In the genomic region with DNA sequence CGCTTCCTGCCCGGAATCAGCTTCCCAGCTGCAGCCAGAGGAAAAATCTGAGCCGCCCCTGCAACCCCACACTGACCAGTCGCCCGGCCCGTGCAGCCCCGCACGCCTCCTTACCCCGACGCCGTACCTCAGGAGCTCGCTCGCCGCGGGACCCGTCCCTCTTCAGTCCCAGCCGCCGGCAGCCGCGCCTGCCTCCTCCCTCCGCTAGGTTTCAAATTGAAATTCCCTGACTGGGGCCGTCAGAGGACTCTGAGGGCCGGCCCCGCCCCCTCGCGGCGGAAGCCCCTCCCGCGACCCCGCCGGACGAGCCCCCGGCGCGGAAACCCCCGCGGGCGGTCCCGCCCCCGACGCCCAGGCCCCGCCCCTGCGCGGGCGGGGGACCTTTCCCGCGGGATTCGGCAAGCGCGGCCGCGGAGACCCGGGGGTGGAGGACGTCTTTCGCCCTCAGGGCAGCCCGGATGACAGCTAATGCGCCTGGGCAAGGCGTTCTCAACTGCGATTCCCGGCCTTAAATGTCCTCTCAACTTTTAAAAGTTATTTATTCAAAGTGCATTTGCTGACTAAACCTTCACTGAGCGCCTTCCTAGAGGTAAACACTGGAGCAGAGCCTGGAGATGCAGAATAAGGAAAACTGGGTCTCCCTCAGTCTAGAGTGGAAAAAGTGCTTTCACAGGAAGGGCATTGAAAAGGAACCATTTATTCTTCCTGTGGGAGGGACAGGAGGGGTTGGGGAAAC, we compare ENCODE assay signal across 1 cellular context.
TF ChIP-seq lines count a peak whose summit lies in the region.

A gene (minus strand): TSS at position 218 of the 736 bp plus-strand sequence. CDS start 106,760 bp downstream, outside the sequence.

TF ChIP-seq in HepG2, 621 proteins besides CTCF, POLR2A, EP300 and RAD21 (continued from another document and continues in another):
- TF ChIP-seq, protein P1, sequence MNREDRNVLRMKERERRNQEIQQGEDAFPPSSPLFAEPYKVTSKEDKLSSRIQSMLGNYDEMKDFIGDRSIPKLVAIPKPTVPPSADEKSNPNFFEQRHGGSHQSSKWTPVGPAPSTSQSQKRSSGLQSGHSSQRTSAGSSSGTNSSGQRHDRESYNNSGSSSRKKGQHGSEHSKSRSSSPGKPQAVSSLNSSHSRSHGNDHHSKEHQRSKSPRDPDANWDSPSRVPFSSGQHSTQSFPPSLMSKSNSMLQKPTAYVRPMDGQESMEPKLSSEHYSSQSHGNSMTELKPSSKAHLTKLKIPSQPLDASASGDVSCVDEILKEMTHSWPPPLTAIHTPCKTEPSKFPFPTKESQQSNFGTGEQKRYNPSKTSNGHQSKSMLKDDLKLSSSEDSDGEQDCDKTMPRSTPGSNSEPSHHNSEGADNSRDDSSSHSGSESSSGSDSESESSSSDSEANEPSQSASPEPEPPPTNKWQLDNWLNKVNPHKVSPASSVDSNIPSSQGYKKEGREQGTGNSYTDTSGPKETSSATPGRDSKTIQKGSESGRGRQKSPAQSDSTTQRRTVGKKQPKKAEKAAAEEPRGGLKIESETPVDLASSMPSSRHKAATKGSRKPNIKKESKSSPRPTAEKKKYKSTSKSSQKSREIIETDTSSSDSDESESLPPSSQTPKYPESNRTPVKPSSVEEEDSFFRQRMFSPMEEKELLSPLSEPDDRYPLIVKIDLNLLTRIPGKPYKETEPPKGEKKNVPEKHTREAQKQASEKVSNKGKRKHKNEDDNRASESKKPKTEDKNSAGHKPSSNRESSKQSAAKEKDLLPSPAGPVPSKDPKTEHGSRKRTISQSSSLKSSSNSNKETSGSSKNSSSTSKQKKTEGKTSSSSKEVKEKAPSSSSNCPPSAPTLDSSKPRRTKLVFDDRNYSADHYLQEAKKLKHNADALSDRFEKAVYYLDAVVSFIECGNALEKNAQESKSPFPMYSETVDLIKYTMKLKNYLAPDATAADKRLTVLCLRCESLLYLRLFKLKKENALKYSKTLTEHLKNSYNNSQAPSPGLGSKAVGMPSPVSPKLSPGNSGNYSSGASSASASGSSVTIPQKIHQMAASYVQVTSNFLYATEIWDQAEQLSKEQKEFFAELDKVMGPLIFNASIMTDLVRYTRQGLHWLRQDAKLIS (CRISPR knock-in tag; IDR thresholded peaks at IDR 0.05) = no peak; the same call in 1 of the 2 replicates
- TF ChIP-seq ZNF546 (CRISPR knock-in tag; conservative IDR thresholded peaks at IDR 0.05) (no peak), CEBPB (IDR thresholded peaks at IDR 0.05; ENCODE audit: borderline replicate concordance, low read depth, low read length) (no peak), SIN3A (IDR thresholded peaks at IDR 0.05; ENCODE audit: borderline replicate concordance, low read depth, low read length) (peak; percentile 99), CCAR2 (optimal IDR thresholded peaks at IDR 0.05; ENCODE audit: low read depth, low read length) (no peak), MEIS1 (CRISPR knock-in tag; IDR thresholded peaks at IDR 0.05; ENCODE audit: borderline replicate concordance) (peak; percentile 56; the same call in 1 of the 2 replicates), FOXO1 (CRISPR knock-in tag; IDR thresholded peaks at IDR 0.05) (no peak), RFX3 (CRISPR knock-in tag; IDR thresholded peaks at IDR 0.05) (no peak), MATR3 (CRISPR knock-in tag; IDR thresholded peaks at IDR 0.05) (no peak), SALL2 (CRISPR knock-in tag; IDR thresholded peaks at IDR 0.05) (no peak)
- TF ChIP-seq, protein P2, sequence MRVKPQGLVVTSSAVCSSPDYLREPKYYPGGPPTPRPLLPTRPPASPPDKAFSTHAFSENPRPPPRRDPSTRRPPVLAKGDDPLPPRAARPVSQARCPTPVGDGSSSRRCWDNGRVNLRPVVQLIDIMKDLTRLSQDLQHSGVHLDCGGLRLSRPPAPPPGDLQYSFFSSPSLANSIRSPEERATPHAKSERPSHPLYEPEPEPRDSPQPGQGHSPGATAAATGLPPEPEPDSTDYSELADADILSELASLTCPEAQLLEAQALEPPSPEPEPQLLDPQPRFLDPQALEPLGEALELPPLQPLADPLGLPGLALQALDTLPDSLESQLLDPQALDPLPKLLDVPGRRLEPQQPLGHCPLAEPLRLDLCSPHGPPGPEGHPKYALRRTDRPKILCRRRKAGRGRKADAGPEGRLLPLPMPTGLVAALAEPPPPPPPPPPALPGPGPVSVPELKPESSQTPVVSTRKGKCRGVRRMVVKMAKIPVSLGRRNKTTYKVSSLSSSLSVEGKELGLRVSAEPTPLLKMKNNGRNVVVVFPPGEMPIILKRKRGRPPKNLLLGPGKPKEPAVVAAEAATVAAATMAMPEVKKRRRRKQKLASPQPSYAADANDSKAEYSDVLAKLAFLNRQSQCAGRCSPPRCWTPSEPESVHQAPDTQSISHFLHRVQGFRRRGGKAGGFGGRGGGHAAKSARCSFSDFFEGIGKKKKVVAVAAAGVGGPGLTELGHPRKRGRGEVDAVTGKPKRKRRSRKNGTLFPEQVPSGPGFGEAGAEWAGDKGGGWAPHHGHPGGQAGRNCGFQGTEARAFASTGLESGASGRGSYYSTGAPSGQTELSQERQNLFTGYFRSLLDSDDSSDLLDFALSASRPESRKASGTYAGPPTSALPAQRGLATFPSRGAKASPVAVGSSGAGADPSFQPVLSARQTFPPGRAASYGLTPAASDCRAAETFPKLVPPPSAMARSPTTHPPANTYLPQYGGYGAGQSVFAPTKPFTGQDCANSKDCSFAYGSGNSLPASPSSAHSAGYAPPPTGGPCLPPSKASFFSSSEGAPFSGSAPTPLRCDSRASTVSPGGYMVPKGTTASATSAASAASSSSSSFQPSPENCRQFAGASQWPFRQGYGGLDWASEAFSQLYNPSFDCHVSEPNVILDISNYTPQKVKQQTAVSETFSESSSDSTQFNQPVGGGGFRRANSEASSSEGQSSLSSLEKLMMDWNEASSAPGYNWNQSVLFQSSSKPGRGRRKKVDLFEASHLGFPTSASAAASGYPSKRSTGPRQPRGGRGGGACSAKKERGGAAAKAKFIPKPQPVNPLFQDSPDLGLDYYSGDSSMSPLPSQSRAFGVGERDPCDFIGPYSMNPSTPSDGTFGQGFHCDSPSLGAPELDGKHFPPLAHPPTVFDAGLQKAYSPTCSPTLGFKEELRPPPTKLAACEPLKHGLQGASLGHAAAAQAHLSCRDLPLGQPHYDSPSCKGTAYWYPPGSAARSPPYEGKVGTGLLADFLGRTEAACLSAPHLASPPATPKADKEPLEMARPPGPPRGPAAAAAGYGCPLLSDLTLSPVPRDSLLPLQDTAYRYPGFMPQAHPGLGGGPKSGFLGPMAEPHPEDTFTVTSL (CRISPR knock-in tag; IDR thresholded peaks at IDR 0.05; ENCODE audit: borderline replicate concordance) = no peak
- TF ChIP-seq, protein P3, sequence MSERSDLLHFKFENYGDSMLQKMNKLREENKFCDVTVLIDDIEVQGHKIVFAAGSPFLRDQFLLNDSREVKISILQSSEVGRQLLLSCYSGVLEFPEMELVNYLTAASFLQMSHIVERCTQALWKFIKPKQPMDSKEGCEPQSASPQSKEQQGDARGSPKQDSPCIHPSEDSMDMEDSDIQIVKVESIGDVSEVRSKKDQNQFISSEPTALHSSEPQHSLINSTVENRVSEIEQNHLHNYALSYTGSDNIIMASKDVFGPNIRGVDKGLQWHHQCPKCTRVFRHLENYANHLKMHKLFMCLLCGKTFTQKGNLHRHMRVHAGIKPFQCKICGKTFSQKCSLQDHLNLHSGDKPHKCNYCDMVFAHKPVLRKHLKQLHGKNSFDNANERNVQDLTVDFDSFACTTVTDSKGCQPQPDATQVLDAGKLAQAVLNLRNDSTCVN (CRISPR knock-in tag; IDR thresholded peaks at IDR 0.05; ENCODE audit: borderline replicate concordance) = no peak
- TF ChIP-seq, protein P4, sequence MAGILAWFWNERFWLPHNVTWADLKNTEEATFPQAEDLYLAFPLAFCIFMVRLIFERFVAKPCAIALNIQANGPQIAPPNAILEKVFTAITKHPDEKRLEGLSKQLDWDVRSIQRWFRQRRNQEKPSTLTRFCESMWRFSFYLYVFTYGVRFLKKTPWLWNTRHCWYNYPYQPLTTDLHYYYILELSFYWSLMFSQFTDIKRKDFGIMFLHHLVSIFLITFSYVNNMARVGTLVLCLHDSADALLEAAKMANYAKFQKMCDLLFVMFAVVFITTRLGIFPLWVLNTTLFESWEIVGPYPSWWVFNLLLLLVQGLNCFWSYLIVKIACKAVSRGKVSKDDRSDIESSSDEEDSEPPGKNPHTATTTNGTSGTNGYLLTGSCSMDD (CRISPR knock-in tag; IDR thresholded peaks at IDR 0.05) = no peak
- TF ChIP-seq, protein P5, sequence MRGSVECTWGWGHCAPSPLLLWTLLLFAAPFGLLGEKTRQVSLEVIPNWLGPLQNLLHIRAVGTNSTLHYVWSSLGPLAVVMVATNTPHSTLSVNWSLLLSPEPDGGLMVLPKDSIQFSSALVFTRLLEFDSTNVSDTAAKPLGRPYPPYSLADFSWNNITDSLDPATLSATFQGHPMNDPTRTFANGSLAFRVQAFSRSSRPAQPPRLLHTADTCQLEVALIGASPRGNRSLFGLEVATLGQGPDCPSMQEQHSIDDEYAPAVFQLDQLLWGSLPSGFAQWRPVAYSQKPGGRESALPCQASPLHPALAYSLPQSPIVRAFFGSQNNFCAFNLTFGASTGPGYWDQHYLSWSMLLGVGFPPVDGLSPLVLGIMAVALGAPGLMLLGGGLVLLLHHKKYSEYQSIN (CRISPR knock-in tag; IDR thresholded peaks at IDR 0.05; ENCODE audit: borderline replicate concordance) = no peak
- TF ChIP-seq, protein P6, sequence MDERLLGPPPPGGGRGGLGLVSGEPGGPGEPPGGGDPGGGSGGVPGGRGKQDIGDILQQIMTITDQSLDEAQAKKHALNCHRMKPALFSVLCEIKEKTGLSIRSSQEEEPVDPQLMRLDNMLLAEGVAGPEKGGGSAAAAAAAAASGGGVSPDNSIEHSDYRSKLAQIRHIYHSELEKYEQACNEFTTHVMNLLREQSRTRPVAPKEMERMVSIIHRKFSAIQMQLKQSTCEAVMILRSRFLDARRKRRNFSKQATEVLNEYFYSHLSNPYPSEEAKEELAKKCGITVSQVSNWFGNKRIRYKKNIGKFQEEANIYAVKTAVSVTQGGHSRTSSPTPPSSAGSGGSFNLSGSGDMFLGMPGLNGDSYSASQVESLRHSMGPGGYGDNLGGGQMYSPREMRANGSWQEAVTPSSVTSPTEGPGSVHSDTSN (CRISPR knock-in tag; IDR thresholded peaks at IDR 0.05) = no peak
- TF ChIP-seq, protein P7, sequence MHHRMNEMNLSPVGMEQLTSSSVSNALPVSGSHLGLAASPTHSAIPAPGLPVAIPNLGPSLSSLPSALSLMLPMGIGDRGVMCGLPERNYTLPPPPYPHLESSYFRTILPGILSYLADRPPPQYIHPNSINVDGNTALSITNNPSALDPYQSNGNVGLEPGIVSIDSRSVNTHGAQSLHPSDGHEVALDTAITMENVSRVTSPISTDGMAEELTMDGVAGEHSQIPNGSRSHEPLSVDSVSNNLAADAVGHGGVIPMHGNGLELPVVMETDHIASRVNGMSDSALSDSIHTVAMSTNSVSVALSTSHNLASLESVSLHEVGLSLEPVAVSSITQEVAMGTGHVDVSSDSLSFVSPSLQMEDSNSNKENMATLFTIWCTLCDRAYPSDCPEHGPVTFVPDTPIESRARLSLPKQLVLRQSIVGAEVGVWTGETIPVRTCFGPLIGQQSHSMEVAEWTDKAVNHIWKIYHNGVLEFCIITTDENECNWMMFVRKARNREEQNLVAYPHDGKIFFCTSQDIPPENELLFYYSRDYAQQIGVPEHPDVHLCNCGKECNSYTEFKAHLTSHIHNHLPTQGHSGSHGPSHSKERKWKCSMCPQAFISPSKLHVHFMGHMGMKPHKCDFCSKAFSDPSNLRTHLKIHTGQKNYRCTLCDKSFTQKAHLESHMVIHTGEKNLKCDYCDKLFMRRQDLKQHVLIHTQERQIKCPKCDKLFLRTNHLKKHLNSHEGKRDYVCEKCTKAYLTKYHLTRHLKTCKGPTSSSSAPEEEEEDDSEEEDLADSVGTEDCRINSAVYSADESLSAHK (CRISPR knock-in tag; IDR thresholded peaks at IDR 0.05; ENCODE audit: borderline replicate concordance) = no peak
- TF ChIP-seq, protein P8, sequence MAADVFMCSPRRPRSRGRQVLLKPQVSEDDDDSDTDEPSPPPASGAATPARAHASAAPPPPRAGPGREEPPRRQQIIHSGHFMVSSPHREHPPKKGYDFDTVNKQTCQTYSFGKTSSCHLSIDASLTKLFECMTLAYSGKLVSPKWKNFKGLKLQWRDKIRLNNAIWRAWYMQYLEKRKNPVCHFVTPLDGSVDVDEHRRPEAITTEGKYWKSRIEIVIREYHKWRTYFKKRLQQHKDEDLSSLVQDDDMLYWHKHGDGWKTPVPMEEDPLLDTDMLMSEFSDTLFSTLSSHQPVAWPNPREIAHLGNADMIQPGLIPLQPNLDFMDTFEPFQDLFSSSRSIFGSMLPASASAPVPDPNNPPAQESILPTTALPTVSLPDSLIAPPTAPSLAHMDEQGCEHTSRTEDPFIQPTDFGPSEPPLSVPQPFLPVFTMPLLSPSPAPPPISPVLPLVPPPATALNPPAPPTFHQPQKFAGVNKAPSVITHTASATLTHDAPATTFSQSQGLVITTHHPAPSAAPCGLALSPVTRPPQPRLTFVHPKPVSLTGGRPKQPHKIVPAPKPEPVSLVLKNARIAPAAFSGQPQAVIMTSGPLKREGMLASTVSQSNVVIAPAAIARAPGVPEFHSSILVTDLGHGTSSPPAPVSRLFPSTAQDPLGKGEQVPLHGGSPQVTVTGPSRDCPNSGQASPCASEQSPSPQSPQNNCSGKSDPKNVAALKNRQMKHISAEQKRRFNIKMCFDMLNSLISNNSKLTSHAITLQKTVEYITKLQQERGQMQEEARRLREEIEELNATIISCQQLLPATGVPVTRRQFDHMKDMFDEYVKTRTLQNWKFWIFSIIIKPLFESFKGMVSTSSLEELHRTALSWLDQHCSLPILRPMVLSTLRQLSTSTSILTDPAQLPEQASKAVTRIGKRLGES (CRISPR knock-in tag; IDR thresholded peaks at IDR 0.05; ENCODE audit: borderline replicate concordance) = no peak
- TF ChIP-seq, protein P9, sequence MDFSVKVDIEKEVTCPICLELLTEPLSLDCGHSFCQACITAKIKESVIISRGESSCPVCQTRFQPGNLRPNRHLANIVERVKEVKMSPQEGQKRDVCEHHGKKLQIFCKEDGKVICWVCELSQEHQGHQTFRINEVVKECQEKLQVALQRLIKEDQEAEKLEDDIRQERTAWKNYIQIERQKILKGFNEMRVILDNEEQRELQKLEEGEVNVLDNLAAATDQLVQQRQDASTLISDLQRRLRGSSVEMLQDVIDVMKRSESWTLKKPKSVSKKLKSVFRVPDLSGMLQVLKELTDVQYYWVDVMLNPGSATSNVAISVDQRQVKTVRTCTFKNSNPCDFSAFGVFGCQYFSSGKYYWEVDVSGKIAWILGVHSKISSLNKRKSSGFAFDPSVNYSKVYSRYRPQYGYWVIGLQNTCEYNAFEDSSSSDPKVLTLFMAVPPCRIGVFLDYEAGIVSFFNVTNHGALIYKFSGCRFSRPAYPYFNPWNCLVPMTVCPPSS (IDR thresholded peaks at IDR 0.05) = no peak
- TF ChIP-seq, protein P10, sequence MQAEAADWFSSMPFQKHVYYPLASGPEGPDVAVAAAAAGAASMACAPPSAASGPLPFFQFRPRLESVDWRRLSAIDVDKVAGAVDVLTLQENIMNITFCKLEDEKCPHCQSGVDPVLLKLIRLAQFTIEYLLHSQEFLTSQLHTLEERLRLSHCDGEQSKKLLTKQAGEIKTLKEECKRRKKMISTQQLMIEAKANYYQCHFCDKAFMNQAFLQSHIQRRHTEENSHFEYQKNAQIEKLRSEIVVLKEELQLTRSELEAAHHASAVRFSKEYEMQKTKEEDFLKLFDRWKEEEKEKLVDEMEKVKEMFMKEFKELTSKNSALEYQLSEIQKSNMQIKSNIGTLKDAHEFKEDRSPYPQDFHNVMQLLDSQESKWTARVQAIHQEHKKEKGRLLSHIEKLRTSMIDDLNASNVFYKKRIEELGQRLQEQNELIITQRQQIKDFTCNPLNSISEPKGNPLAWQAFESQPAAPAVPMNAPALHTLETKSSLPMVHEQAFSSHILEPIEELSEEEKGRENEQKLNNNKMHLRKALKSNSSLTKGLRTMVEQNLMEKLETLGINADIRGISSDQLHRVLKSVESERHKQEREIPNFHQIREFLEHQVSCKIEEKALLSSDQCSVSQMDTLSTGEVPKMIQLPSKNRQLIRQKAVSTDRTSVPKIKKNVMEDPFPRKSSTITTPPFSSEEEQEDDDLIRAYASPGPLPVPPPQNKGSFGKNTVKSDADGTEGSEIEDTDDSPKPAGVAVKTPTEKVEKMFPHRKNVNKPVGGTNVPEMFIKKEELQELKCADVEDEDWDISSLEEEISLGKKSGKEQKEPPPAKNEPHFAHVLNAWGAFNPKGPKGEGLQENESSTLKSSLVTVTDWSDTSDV (CRISPR knock-in tag; IDR thresholded peaks at IDR 0.05) = no peak
